Comparison of ENCODE assay signal across 20 cellular contexts in the genomic region with DNA sequence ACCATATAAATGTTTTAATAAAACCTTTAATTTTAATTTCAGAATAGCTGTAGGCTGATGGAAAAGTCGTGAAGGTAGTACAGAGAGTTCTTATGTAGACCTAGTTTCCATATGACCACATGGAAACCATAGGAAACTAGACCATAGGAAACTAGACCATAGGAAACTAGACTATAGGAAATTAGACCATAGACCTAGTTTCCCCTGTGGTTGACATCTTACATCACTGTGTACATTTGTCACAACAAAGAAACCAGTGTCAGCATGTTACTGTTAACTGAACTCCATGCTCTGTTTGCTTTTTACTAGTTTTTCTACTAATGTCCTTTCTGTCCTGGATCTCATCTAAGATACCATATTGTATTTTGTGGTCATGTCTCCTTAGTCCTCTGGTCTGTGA. TPM values are rescaled to one million over a fixed set of nuclear protein-coding genes. Genes with fewer than 3 reads are reported as not detected.
A peak's percentile ranks its signal among the peaks of the same experiment; 100 is the strongest.
DNase-seq lines count a peak whose midpoint lies in the region; ATAC-seq, FAIRE-seq and TF ChIP-seq lines count a peak whose summit lies in the region.
"Had no signal": no experiment of that assay in that cellular context is flagged by ENCODE, and none has a peak within 500 bp of the region (broad histone marks: within the 10 kb centered on the region; RNA-seq: fewer than 3 reads in every experiment).

No MANE protein-coding gene starts in this region.

- H3K9me3 ChIP-seq in sigmoid colon = no peaks in the 10 kb centered on the region
- H3K9me3 ChIP-seq: HAP-1, upper lobe of left lung had no signal

- peaks cover 29% of the 10 kb centered on the region for H3K36me3 Mint-ChIP-seq in T-cell

- POLR2A ChIA-PET in T-cell (lab: Charles Lee) = no interaction called here

- FAIRE-seq in bronchial epithelial cell (lab: Jason Lieb, UNC) = no peak

- no peaks in the 10 kb centered on the region for H3K27me3 Mint-ChIP-seq in T-cell

- intact Hi-C loops in sigmoid colon (cut with DNase I) = no loop called here

- H3K9me3 Mint-ChIP-seq in T-cell = peaks cover 3 to 8% (median 3%) of the 10 kb centered on the region in 3 donors

- CTCF ChIA-PET in T-cell (lab: Charles Lee) = no interaction called here

- ATAC-seq in GM18502 (IDR thresholded peaks at IDR 0.05; ENCODE audit: poor library complexity, unreplicated experiment) (peak; percentile 92), GM21825 (IDR thresholded peaks at IDR 0.05; ENCODE audit: unreplicated experiment) (peak; percentile 46), HG03460 (IDR thresholded peaks at IDR 0.05; ENCODE audit: unreplicated experiment) (peak; percentile 71), T-cell (replicated peaks in 1 of 4) (no peak)

- H3K36me3 ChIP-seq in bronchial epithelial cell (ENCODE audit: control insufficient read depth, insufficient read depth, low read length) (no peaks in the 10 kb centered on the region), sigmoid colon (no peaks in the 10 kb centered on the region)
- H3K36me3 ChIP-seq: brain microvascular endothelial cell, HAP-1, upper lobe of left lung had no signal

- H3K4me3 Mint-ChIP-seq in T-cell = no peak overlapping the region
- H3K4me3 Mint-ChIP-seq: nephron had no signal

- H3K27ac ChIP-seq in sigmoid colon = no peak overlapping the region
- H3K27ac ChIP-seq: brain microvascular endothelial cell, HL-60, upper lobe of left lung had no signal

- TF ChIP-seq POLR2A in sigmoid colon (IDR thresholded peaks at IDR 0.05) = no peak

- no peak overlapping the region for H3K27ac Mint-ChIP-seq in T-cell
- H3K27ac Mint-ChIP-seq: nephron had no signal

- H3K4me3 ChIP-seq in bronchial epithelial cell (ENCODE audit: low read depth, low read length) (no peak overlapping the region), sigmoid colon (no peak overlapping the region)
- H3K4me3 ChIP-seq: HAP-1, upper lobe of left lung had no signal

- H3K27me3 ChIP-seq in bronchial epithelial cell (ENCODE audit: control insufficient read depth, insufficient read depth, low read length) (no peaks in the 10 kb centered on the region), sigmoid colon (no peaks in the 10 kb centered on the region)
- H3K27me3 ChIP-seq: brain microvascular endothelial cell, upper lobe of left lung had no signal

- H3K4me1 Mint-ChIP-seq in T-cell = peaks cover 0 to 10% (median 0%) of the 10 kb centered on the region in 3 donors
- H3K4me1 Mint-ChIP-seq: nephron had no signal

- TF ChIP-seq CTCF in bronchial epithelial cell (IDR thresholded peaks at IDR 0.05; ENCODE audit: insufficient read depth, low read length, severe bottlenecking) (no peak), sigmoid colon (IDR thresholded peaks at IDR 0.05) (no peak)

- 52 to 76% methylated on average over 1 of the region's 1 CpG for WGBS in sigmoid colon, 2 donors

- H3K4me1 ChIP-seq in sigmoid colon = no peaks in the 10 kb centered on the region
- H3K4me1 ChIP-seq: HAP-1, upper lobe of left lung had no signal

- no peak for TF ChIP-seq EP300 in sigmoid colon (IDR thresholded peaks at IDR 0.05)

- DNase-seq in bronchial epithelial cell (ENCODE audit: low read depth) = peak; percentile 48
- DNase-seq in T-cell = no peak
- DNase-seq in activated gamma-delta T cell treated with Interleukin-2 at 50 U/mL for 16 hours = no peak
- DNase-seq in sigmoid colon = no peak
- DNase-seq in hepatic stellate cell (ENCODE audit: low spot score) = no peak
- DNase-seq: activated naive CD4-positive, alpha-beta T cell; brain microvascular endothelial cell; DND-41; effector memory CD4-positive, alpha-beta T cell; NCI-H2081; retina; SHP77; stimulated activated CD4-positive, alpha-beta T cell treated with anti-CD3 and anti-CD28 coated beads, Interleukin-2, amount 100 ng/mL, for 24 hours; upper lobe of left lung had no signal

RNA-seq across cellular contexts. Expression of a gene that starts 14.6 kb away (rescaled TPM):
- 1.8 and 5.9 TPM in 2 replicates for total RNA-seq in bronchial epithelial cell
- 1 to 10 TPM; 2.7 to 9.1 (median 4.7) TPM for total RNA-seq in T-cell
- total RNA-seq in sigmoid colon = 10 to 100 TPM in 2 of 4 donors, 1 to 10 TPM in 2; 5.7 to 17.9 (median 12.2) TPM
- polyA plus RNA-seq in sigmoid colon = 10 to 100 TPM; 13.3 to 19.2 (median 15.0) TPM

RNA-seq across cellular contexts. Expression of a gene that starts 51.5 kb away (rescaled TPM):
- total RNA-seq in bronchial epithelial cell (not detected in 2 replicates), T-cell (under 1 TPM in 2 of 5 donors, not detected in 3; 0.10 to 0.12 TPM), sigmoid colon (1 to 10 TPM; 3.5 to 6.4 (median 5.1) TPM)
- 1 to 10 TPM in 2 of 3 donors, under 1 TPM in 1; 0.60 to 4.5 (median 1.2) TPM for polyA plus RNA-seq in sigmoid colon

Comparison
In these comparisons a context has a peak if more than half of its experiments do, and no peak if none do; other contexts are left out.
1. ATAC-seq: peak in GM18502 (single experiment), GM21825 (single experiment) and HG03460 (single experiment); none in T-cell (0 of 4).